In the genomic region with DNA sequence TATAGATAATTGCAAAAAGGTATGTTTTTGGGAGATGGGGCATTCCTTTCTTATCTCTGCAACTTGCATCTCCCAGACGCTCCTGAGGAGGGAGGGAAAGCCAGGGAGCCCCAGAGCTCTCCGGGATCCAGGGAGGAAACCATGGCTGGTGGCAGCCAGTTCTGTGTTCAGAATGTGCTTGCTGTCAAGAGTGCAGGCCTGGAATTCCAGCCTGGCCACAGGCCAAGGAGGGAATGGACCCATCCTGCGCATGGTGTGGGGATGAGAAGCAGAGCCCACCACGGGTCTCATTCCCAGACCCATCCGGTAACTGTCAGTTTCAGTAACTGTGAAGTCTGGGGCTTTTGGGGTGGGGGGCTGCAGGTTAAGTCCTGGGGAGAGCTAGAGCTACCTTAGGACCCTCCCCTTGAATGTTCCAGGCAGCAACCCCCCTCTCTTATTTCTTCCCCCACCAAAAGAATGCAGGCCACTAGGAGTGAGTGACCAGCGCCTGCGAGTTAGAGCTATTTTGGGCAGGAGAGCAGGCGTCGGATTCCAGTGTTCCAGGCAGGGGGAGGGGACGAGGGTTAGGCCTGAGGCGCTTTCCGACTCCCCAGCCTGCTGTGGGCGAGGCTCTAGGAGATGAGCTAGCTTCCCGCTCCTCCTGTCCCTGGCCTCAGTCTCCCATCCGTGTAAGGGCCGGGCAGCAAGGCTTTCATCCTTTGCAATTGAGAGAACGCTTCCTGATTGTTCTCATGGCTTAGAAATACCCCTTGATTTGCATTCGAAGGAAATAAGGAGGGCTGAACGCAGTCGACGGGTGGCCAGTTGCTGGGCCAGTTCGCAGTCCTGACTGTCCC, we compare ENCODE assay signal across 1 cellular context.
TF ChIP-seq lines count a peak whose summit lies in the region.

No MANE protein-coding gene starts in this region.

TF ChIP-seq in HepG2, 621 proteins besides CTCF, POLR2A, EP300 and RAD21 (continues in another document):
- TF ChIP-seq, protein P1, sequence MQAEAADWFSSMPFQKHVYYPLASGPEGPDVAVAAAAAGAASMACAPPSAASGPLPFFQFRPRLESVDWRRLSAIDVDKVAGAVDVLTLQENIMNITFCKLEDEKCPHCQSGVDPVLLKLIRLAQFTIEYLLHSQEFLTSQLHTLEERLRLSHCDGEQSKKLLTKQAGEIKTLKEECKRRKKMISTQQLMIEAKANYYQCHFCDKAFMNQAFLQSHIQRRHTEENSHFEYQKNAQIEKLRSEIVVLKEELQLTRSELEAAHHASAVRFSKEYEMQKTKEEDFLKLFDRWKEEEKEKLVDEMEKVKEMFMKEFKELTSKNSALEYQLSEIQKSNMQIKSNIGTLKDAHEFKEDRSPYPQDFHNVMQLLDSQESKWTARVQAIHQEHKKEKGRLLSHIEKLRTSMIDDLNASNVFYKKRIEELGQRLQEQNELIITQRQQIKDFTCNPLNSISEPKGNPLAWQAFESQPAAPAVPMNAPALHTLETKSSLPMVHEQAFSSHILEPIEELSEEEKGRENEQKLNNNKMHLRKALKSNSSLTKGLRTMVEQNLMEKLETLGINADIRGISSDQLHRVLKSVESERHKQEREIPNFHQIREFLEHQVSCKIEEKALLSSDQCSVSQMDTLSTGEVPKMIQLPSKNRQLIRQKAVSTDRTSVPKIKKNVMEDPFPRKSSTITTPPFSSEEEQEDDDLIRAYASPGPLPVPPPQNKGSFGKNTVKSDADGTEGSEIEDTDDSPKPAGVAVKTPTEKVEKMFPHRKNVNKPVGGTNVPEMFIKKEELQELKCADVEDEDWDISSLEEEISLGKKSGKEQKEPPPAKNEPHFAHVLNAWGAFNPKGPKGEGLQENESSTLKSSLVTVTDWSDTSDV (CRISPR knock-in tag; IDR thresholded peaks at IDR 0.05): no peak
- no peak for TF ChIP-seq ZNF562 (CRISPR knock-in tag; IDR thresholded peaks at IDR 0.05; ENCODE audit: borderline replicate concordance)
- TF ChIP-seq ZNF121 (CRISPR knock-in tag; IDR thresholded peaks at IDR 0.05): no peak
- TF ChIP-seq, protein P2, sequence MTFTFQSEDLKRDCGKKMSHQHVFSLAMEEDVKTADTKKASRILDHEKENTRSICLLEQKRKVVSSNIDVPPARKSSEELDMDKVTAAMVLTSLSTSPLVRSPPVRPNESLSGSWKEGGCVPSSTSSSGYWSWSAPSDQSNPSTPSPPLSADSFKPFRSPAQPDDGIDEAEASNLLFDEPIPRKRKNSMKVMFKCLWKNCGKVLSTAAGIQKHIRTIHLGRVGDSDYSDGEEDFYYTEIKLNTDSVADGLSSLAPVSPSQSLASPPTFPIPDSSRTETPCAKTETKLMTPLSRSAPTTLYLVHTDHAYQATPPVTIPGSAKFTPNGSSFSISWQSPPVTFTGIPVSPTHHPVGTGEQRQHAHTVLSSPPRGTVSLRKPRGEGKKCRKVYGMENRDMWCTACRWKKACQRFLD (CRISPR knock-in tag; IDR thresholded peaks at IDR 0.05; ENCODE audit: borderline replicate concordance): 0 out of 2 replicates have a peak, but pooled peaks have one; percentile 38
- TF ChIP-seq, protein P3, sequence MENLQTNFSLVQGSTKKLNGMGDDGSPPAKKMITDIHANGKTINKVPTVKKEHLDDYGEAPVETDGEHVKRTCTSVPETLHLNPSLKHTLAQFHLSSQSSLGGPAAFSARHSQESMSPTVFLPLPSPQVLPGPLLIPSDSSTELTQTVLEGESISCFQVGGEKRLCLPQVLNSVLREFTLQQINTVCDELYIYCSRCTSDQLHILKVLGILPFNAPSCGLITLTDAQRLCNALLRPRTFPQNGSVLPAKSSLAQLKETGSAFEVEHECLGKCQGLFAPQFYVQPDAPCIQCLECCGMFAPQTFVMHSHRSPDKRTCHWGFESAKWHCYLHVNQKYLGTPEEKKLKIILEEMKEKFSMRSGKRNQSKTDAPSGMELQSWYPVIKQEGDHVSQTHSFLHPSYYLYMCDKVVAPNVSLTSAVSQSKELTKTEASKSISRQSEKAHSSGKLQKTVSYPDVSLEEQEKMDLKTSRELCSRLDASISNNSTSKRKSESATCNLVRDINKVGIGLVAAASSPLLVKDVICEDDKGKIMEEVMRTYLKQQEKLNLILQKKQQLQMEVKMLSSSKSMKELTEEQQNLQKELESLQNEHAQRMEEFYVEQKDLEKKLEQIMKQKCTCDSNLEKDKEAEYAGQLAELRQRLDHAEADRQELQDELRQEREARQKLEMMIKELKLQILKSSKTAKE (CRISPR knock-in tag; IDR thresholded peaks at IDR 0.05; ENCODE audit: borderline replicate concordance): no peak
- 0 out of 2 replicates have a peak, but pooled peaks have one; percentile 25 for TF ChIP-seq ZNF670 (CRISPR knock-in tag; IDR thresholded peaks at IDR 0.05; ENCODE audit: borderline replicate concordance)
- TF ChIP-seq ZEB1 (IDR thresholded peaks at IDR 0.05; ENCODE audit: insufficient replicate concordance, low read depth): peak; percentile 31
- TF ChIP-seq IKZF4 (CRISPR knock-in tag; IDR thresholded peaks at IDR 0.05; ENCODE audit: borderline replicate concordance, low read depth, not compliant biosample characterization): no peak
- TF ChIP-seq ZKSCAN5 (CRISPR knock-in tag; IDR thresholded peaks at IDR 0.05): no peak
- TF ChIP-seq SATB2 (CRISPR knock-in tag; IDR thresholded peaks at IDR 0.05): no peak
- TF ChIP-seq, protein P4, sequence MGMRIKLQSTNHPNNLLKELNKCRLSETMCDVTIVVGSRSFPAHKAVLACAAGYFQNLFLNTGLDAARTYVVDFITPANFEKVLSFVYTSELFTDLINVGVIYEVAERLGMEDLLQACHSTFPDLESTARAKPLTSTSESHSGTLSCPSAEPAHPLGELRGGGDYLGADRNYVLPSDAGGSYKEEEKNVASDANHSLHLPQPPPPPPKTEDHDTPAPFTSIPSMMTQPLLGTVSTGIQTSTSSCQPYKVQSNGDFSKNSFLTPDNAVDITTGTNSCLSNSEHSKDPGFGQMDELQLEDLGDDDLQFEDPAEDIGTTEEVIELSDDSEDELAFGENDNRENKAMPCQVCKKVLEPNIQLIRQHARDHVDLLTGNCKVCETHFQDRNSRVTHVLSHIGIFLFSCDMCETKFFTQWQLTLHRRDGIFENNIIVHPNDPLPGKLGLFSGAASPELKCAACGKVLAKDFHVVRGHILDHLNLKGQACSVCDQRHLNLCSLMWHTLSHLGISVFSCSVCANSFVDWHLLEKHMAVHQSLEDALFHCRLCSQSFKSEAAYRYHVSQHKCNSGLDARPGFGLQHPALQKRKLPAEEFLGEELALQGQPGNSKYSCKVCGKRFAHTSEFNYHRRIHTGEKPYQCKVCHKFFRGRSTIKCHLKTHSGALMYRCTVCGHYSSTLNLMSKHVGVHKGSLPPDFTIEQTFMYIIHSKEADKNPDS (CRISPR knock-in tag; IDR thresholded peaks at IDR 0.05): no peak
- TF ChIP-seq, protein P5, sequence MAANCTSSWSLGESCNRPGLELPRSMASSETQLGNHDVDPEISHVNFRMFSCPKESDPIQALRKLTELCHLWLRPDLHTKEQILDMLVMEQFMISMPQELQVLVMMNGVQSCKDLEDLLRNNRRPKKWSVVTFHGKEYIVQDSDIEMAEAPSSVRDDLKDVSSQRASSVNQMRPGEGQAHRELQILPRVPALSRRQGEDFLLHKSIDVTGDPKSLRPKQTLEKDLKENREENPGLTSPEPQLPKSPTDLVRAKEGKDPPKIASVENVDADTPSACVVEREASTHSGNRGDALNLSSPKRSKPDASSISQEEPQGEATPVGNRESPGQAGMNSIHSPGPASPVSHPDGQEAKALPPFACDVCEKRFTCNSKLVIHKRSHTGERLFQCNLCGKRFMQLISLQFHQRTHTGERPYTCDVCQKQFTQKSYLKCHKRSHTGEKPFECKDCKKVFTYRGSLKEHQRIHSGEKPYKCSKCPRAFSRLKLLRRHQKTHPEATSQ (CRISPR knock-in tag; IDR thresholded peaks at IDR 0.05; ENCODE audit: borderline replicate concordance): no peak
- TF ChIP-seq, protein P6, sequence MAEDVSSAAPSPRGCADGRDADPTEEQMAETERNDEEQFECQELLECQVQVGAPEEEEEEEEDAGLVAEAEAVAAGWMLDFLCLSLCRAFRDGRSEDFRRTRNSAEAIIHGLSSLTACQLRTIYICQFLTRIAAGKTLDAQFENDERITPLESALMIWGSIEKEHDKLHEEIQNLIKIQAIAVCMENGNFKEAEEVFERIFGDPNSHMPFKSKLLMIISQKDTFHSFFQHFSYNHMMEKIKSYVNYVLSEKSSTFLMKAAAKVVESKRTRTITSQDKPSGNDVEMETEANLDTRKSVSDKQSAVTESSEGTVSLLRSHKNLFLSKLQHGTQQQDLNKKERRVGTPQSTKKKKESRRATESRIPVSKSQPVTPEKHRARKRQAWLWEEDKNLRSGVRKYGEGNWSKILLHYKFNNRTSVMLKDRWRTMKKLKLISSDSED (CRISPR knock-in tag; IDR thresholded peaks at IDR 0.05): no peak
- TF ChIP-seq, protein P7, sequence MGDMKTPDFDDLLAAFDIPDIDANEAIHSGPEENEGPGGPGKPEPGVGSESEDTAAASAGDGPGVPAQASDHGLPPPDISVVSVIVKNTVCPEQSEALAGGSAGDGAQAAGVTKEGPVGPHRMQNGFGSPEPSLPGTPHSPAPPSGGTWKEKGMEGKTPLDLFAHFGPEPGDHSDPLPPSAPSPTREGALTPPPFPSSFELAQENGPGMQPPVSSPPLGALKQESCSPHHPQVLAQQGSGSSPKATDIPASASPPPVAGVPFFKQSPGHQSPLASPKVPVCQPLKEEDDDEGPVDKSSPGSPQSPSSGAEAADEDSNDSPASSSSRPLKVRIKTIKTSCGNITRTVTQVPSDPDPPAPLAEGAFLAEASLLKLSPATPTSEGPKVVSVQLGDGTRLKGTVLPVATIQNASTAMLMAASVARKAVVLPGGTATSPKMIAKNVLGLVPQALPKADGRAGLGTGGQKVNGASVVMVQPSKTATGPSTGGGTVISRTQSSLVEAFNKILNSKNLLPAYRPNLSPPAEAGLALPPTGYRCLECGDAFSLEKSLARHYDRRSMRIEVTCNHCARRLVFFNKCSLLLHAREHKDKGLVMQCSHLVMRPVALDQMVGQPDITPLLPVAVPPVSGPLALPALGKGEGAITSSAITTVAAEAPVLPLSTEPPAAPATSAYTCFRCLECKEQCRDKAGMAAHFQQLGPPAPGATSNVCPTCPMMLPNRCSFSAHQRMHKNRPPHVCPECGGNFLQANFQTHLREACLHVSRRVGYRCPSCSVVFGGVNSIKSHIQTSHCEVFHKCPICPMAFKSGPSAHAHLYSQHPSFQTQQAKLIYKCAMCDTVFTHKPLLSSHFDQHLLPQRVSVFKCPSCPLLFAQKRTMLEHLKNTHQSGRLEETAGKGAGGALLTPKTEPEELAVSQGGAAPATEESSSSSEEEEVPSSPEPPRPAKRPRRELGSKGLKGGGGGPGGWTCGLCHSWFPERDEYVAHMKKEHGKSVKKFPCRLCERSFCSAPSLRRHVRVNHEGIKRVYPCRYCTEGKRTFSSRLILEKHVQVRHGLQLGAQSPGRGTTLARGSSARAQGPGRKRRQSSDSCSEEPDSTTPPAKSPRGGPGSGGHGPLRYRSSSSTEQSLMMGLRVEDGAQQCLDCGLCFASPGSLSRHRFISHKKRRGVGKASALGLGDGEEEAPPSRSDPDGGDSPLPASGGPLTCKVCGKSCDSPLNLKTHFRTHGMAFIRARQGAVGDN (CRISPR knock-in tag; IDR thresholded peaks at IDR 0.05): peak; percentile 61
- no peak for TF ChIP-seq ZFY (CRISPR knock-in tag; IDR thresholded peaks at IDR 0.05)
- peak; percentile 68 for TF ChIP-seq TEAD3 (CRISPR knock-in tag; optimal IDR thresholded peaks at IDR 0.05; ENCODE audit: borderline replicate concordance)
- no peak for TF ChIP-seq TBX3 (IDR thresholded peaks at IDR 0.05; ENCODE audit: borderline replicate concordance)
- TF ChIP-seq SYNCRIP (IDR thresholded peaks at IDR 0.05; ENCODE audit: insufficient read depth, low read depth, low read length): no peak
- no peak for TF ChIP-seq EED (CRISPR knock-in tag; IDR thresholded peaks at IDR 0.05)
- no peak for TF ChIP-seq FOSL1 (CRISPR knock-in tag; IDR thresholded peaks at IDR 0.05; ENCODE audit: borderline replicate concordance)
- TF ChIP-seq ZNF652 (CRISPR knock-in tag; IDR thresholded peaks at IDR 0.05; ENCODE audit: borderline replicate concordance, low read depth): no peak
- TF ChIP-seq CHCHD3 (CRISPR knock-in tag; IDR thresholded peaks at IDR 0.05): no peak
- TF ChIP-seq FLYWCH1 (CRISPR knock-in tag; IDR thresholded peaks at IDR 0.05): 0 out of 2 replicates have a peak, but pooled peaks have one; percentile 62
- TF ChIP-seq ZC3H4 (CRISPR knock-in tag; IDR thresholded peaks at IDR 0.05; ENCODE audit: borderline replicate concordance): no peak
- no peak for TF ChIP-seq KLF12 (CRISPR knock-in tag; IDR thresholded peaks at IDR 0.05; ENCODE audit: borderline replicate concordance)
- no peak for TF ChIP-seq ZNF207 (IDR thresholded peaks at IDR 0.05; ENCODE audit: borderline replicate concordance)
- TF ChIP-seq, protein P8, sequence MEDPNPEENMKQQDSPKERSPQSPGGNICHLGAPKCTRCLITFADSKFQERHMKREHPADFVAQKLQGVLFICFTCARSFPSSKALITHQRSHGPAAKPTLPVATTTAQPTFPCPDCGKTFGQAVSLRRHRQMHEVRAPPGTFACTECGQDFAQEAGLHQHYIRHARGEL (CRISPR knock-in tag; IDR thresholded peaks at IDR 0.05): no peak
- TF ChIP-seq, protein P9, sequence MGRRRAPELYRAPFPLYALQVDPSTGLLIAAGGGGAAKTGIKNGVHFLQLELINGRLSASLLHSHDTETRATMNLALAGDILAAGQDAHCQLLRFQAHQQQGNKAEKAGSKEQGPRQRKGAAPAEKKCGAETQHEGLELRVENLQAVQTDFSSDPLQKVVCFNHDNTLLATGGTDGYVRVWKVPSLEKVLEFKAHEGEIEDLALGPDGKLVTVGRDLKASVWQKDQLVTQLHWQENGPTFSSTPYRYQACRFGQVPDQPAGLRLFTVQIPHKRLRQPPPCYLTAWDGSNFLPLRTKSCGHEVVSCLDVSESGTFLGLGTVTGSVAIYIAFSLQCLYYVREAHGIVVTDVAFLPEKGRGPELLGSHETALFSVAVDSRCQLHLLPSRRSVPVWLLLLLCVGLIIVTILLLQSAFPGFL (CRISPR knock-in tag; IDR thresholded peaks at IDR 0.05): no peak
- TF ChIP-seq MAZ (IDR thresholded peaks at IDR 0.05; ENCODE audit: borderline replicate concordance, low read depth, low read length): 0 out of 2 replicates have a peak, but pooled peaks have one; percentile 31
- no peak for TF ChIP-seq MAZ (CRISPR knock-in tag; IDR thresholded peaks at IDR 0.05; ENCODE audit: low read depth)
- TF ChIP-seq POLR2AphosphoS2 (IDR thresholded peaks at IDR 0.05; ENCODE audit: low read depth, low read length): no peak
- 0 out of 2 replicates have a peak, but pooled peaks have one; percentile 9 for TF ChIP-seq POGZ (CRISPR knock-in tag; IDR thresholded peaks at IDR 0.05)
- no peak for TF ChIP-seq GTF3A (CRISPR knock-in tag; conservative IDR thresholded peaks at IDR 0.05)
- TF ChIP-seq ZMYM4 (CRISPR knock-in tag; IDR thresholded peaks at IDR 0.05): no peak
- TF ChIP-seq ZNF24 (IDR thresholded peaks at IDR 0.05): no peak
- TF ChIP-seq ZFP90 (CRISPR knock-in tag; IDR thresholded peaks at IDR 0.05; ENCODE audit: borderline replicate concordance): peak; percentile 24; the same call in 1 of the 2 replicates
- 0 out of 2 replicates have a peak, but pooled peaks have one; percentile 16 for TF ChIP-seq SIX1 (CRISPR knock-in tag; IDR thresholded peaks at IDR 0.05; ENCODE audit: borderline replicate concordance)
- no peak for TF ChIP-seq ADNP (CRISPR knock-in tag; IDR thresholded peaks at IDR 0.05)
- TF ChIP-seq ZMYM2 (CRISPR knock-in tag; IDR thresholded peaks at IDR 0.05): 0 out of 2 replicates have a peak, but pooled peaks have one; percentile 41
- TF ChIP-seq PAWR (CRISPR knock-in tag; IDR thresholded peaks at IDR 0.05; ENCODE audit: borderline replicate concordance): no peak
